In the genomic region with DNA sequence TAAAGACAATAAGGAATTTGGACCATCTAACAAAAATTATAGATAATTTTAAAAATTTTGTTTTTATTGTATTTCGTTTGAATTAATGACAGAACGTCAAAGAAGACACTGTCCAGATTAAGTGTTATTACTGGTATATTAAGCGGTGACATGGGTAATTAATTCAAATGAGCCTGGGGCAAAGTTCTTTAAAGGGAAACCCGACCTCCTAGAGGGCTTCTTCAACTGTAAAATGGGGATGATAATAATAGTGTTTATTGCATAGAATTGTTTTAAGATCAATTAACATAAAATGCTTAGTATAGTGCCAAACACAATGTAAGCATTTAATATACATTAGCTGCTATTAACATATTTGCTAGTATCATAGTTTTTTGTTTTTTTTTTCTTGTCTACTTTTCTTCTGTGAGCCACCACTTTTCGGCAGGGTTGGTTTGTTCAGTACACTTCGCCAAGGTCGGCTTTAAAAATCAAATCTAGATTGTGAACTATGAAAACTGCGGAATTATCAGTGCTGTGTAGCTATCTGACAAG, we compare ENCODE assay signal across 8 cellular contexts. TPM values are rescaled to one million over a fixed set of nuclear protein-coding genes. Genes with fewer than 3 reads are reported as not detected.
A peak's percentile ranks its signal among the peaks of the same experiment; 100 is the strongest.
DNase-seq lines count a peak whose midpoint lies in the region; ATAC-seq and TF ChIP-seq lines count a peak whose summit lies in the region.

No MANE protein-coding gene starts in this region.

- peaks cover 0 to 5% of the 10 kb centered on the region in 2 experiments; a peak in 1 of 4 replicates for H3K36me3 ChIP-seq in HCT116 (ENCODE audit: control insufficient read depth in 1 of 2, insufficient read depth in 2 of 2, low read length in 2 of 2)
- H3K36me3 ChIP-seq in gastroesophageal sphincter = no peaks in the 10 kb centered on the region
- no peaks in the 10 kb centered on the region for H3K36me3 ChIP-seq in spleen

- RAD21 ChIA-PET in HCT116 (lab: Charles Lee; ENCODE audit: low non-redundant PET in 1 of 2, low total read pairs in 2 of 2, uncharacterized antibody in 2 of 2, unreplicated experiment in 2 of 2) = no interaction called here

- TSS peak; percentile 100 for BruUV-seq in HCT116 (replicated peaks; lab: Mats Ljungman, UMichigan)

- H3K27ac Mint-ChIP-seq in T-cell = peak overlapping the region; percentile 81 to 92

- WGBS in gastroesophageal sphincter (ENCODE audit: low coverage in 1 of 2), 2 donors = 24 to 35% methylated on average over 8 of the region's 8 CpGs
- WGBS in spleen, 5 donors = 29 to 38% (median 32%) methylated on average over 8 of the region's 8 CpGs

- H3K27ac ChIP-seq in C4-2B = peak overlapping the region; percentile 89
- H3K27ac ChIP-seq in HCT116 (ENCODE audit: low read depth, low read length) = peak overlapping the region; percentile 91
- H3K27ac ChIP-seq in gastroesophageal sphincter = peak overlapping the region; percentile 91 to 94 (median 94)
- H3K27ac ChIP-seq in spleen = peak overlapping the region; percentile 79 to 93 (median 89)

- H3K36me3 Mint-ChIP-seq in T-cell = no peaks in the 10 kb centered on the region

- intact Hi-C loops in HCT116 (cut with micrococcal nuclease) = loop anchor here (10.0 kb wide), 1 partner anchor 315 kb away; a partner anchor contains a TSS
- intact Hi-C loops in spleen (cut with DNase I; ENCODE audit: low total_unique reads) = no loop called here

- TF ChIP-seq RAD21 in HCT116 (IDR thresholded peaks at IDR 0.05; ENCODE audit: low read depth) = no peak

- no peaks in the 10 kb centered on the region for H3K9me3 Mint-ChIP-seq in T-cell

- H3K4me1 ChIP-seq in HCT116 (ENCODE audit: control insufficient read depth in 1 of 2, insufficient read depth in 2 of 2, low read length in 2 of 2) (peaks cover 15 to 59% of the 10 kb centered on the region in 2 experiments), gastroesophageal sphincter (peaks cover 0 to 29% (median 0%) of the 10 kb centered on the region in 3 donors), spleen (peaks cover 14 to 46% (median 33%) of the 10 kb centered on the region in 6 donors)

- TF ChIP-seq EP300 in gastroesophageal sphincter (IDR thresholded peaks at IDR 0.05) = no peak

- no peak for ATAC-seq in HCT116
- ATAC-seq in T-cell (replicated peaks in 1 of 4) = no peak
- ATAC-seq in gastroesophageal sphincter = no peak

- peak overlapping the region; percentile 87 for H2AFZ ChIP-seq in HCT116 (ENCODE audit: low read depth, low read length, poor library complexity, severe bottlenecking)

- H3K9me2 ChIP-seq in HCT116 (ENCODE audit: insufficient read depth) = no peaks in the 10 kb centered on the region

- H3K9me3 ChIP-seq in HCT116 (ENCODE audit: control insufficient read depth in 1 of 2, insufficient read depth in 1 of 2, low read depth in 1 of 2, low read length in 2 of 2) = no peaks in the 10 kb centered on the region
- H3K9me3 ChIP-seq in gastroesophageal sphincter = no peaks in the 10 kb centered on the region
- no peaks in the 10 kb centered on the region for H3K9me3 ChIP-seq in spleen

- TF ChIP-seq CTCF in C4-2B (conservative IDR thresholded peaks at IDR 0.05) (no peak), HCT116 (IDR thresholded peaks at IDR 0.05 in 2 of 3, conservative IDR thresholded peaks at IDR 0.05 in 1 of 3; ENCODE audit: borderline replicate concordance in 1 of 3, insufficient read depth in 1 of 3, low read depth in 2 of 3, low read length in 2 of 3) (no peak), gastroesophageal sphincter (IDR thresholded peaks at IDR 0.05) (no peak), spleen (IDR thresholded peaks at IDR 0.05 in 8 of 11, conservative IDR thresholded peaks at IDR 0.05 in 3 of 11) (no peak)

- POLR2A ChIA-PET in HCT116 (lab: Charles Lee) = no interaction called here
- POLR2A ChIA-PET in T-cell (lab: Charles Lee) = interaction anchor here in 1 of 2 donors (0.6 kb wide), 1 partner anchor 116 kb away, joined by 5 read pairs; no protein-coding TSS in a partner anchor

- CTCF ChIA-PET in HCT116 (lab: Charles Lee) = no interaction called here
- CTCF ChIA-PET in T-cell (lab: Charles Lee) = no interaction called here

- peaks cover 6 to 8% of the 10 kb centered on the region in 2 donors for H3K27me3 Mint-ChIP-seq in T-cell

- H3K4me2 ChIP-seq in HCT116 (ENCODE audit: low read length) = peak overlapping the region; percentile 82

- H3K4me1 Mint-ChIP-seq in T-cell = peaks cover 35 to 41% (median 39%) of the 10 kb centered on the region in 3 donors

- DNase-seq in HCT116 (ENCODE audit: low read depth, low spot score) (no peak), T-cell (no peak), spleen (no peak), AG20443 (ENCODE audit: low spot score) (no peak), SHP77 (lab: John Stamatoyannopoulos, UW) (no peak), superior temporal gyrus (ENCODE audit: extremely low spot score) (no peak)

- H3K27me3 ChIP-seq in HCT116 (ENCODE audit: insufficient read depth, low read length) (no peaks in the 10 kb centered on the region), gastroesophageal sphincter (peaks cover 12% of the 10 kb centered on the region), spleen (replicated peaks in 1 of 7) (no peaks in the 10 kb centered on the region)

- H3K79me2 ChIP-seq in HCT116 (ENCODE audit: insufficient read depth, low read length) = peaks cover 45% of the 10 kb centered on the region

- peaks cover 5% of the 10 kb centered on the region; the same call in 1 of the 2 replicates for H4K20me1 ChIP-seq in HCT116 (ENCODE audit: insufficient read depth)

- H3K4me3 Mint-ChIP-seq in T-cell = peak overlapping the region; percentile 92 to 100 (median 98)

- TF ChIP-seq POLR2A in HCT116 (IDR thresholded peaks at IDR 0.05; ENCODE audit: borderline replicate concordance, extremely low read depth, insufficient read depth, insufficient read length) (no peak), gastroesophageal sphincter (IDR thresholded peaks at IDR 0.05) (no peak), spleen (IDR thresholded peaks at IDR 0.05) (no peak)

- H3K4me3 ChIP-seq in HCT116 (replicated peaks in 1 of 2; ENCODE audit: low read depth in 1 of 2, low read length in 2 of 2) = peak overlapping the region; percentile 97 to 98
- H3K4me3 ChIP-seq in gastroesophageal sphincter = peak overlapping the region; percentile 83 to 92
- peak overlapping the region; percentile 54 to 96 (median 92) for H3K4me3 ChIP-seq in spleen

- H3K9ac ChIP-seq in HCT116 (ENCODE audit: low read length) = peak overlapping the region; percentile 98

TF ChIP-seq in HCT116, 20 proteins besides CTCF, POLR2A, EP300 and RAD21:
- TF ChIP-seq, protein P1, sequence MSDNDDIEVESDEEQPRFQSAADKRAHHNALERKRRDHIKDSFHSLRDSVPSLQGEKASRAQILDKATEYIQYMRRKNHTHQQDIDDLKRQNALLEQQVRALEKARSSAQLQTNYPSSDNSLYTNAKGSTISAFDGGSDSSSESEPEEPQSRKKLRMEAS (IDR thresholded peaks at IDR 0.05) = no peak
- no peak for TF ChIP-seq EZH2phosphoT487 (IDR thresholded peaks at IDR 0.05; ENCODE audit: borderline replicate concordance)
- TF ChIP-seq SRF (IDR thresholded peaks at IDR 0.05; ENCODE audit: low read depth) = 0 out of 2 replicates have a peak, but pooled peaks have one; percentile 19
- no peak for TF ChIP-seq EZH2 (IDR thresholded peaks at IDR 0.05)

RNA-seq across cellular contexts. Expression of a gene that starts 0.5 kb away (rescaled TPM):
- 76.3 TPM for total RNA-seq in HCT116 (2021; ENCODE audit: unreplicated experiment)
- polyA plus RNA-seq in HCT116 (2012) = 9.7 and 15.2 TPM in 2 replicates
- 10 to 100 TPM; 22.2 to 38.8 (median 36.7) TPM for total RNA-seq in T-cell
- total RNA-seq in gastroesophageal sphincter = 10 to 100 TPM; 30.0 to 68.2 (median 56.8) TPM
- total RNA-seq in spleen = 10 to 100 TPM; 36.3 to 55.8 (median 48.7) TPM
- 1 to 10 TPM; 4.7 to 9.2 (median 5.6) TPM for polyA plus RNA-seq in spleen

RNA-seq across cellular contexts. Expression of a gene that starts 3.8 kb away (rescaled TPM):
- not detected for total RNA-seq in HCT116 (2021; ENCODE audit: unreplicated experiment)
- 0.01 and 0.05 TPM in 2 replicates for polyA plus RNA-seq in HCT116 (2012)
- total RNA-seq in T-cell = not detected
- total RNA-seq in gastroesophageal sphincter = not detected
- not detected for total RNA-seq in spleen
- polyA plus RNA-seq in spleen = not detected
